In the genomic region with DNA sequence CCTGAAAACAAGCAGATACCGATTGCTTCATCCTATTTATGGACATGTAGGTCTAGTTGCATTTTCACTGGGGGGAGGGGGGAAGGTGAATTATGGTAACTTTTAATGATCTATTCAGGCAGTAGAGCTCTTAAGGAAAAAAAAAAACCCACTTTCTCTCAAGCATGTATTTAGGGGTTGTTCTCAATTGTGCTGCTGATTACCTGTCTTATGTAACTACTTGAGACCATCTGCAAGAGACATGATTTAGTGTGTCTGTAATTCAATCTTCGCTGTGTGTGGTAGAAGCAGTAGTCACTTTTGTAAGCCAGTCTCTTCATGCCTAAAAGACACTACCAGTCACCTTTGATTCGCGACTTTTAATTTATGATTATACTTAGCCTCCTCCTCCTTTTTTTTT, we compare ENCODE assay signal across 1 cellular context.
TF ChIP-seq lines count a peak whose summit lies in the region.

No MANE protein-coding gene starts in this region.

TF ChIP-seq in HEK293, 187 proteins besides CTCF, POLR2A, EP300 and RAD21 (continued from another document and continues in another):
- no peak for TF ChIP-seq SCRT2 (tag by site-specific recombination; IDR thresholded peaks at IDR 0.05)
- TF ChIP-seq ZNF354C (tag by site-specific recombination; IDR thresholded peaks at IDR 0.05; ENCODE audit: borderline replicate concordance, low read depth), result no peak
- TF ChIP-seq KLF1 (tag by site-specific recombination; IDR thresholded peaks at IDR 0.05), result no peak
- TF ChIP-seq, protein P1, sequence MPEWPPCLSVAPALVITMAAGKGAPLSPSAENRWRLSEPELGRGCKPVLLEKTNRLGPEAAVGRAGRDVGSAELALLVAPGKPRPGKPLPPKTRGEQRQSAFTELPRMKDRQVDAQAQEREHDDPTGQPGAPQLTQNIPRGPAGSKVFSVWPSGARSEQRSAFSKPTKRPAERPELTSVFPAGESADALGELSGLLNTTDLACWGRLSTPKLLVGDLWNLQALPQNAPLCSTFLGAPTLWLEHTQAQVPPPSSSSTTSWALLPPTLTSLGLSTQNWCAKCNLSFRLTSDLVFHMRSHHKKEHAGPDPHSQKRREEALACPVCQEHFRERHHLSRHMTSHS (tag by site-specific recombination; IDR thresholded peaks at IDR 0.05), result no peak
- no peak for TF ChIP-seq ZNF174 (tag by site-specific recombination; IDR thresholded peaks at IDR 0.05)
- TF ChIP-seq ZNF302 (tag by site-specific recombination; IDR thresholded peaks at IDR 0.05; ENCODE audit: low read depth), result no peak
- TF ChIP-seq ZNF677 (tag by site-specific recombination; IDR thresholded peaks at IDR 0.05), result no peak
- TF ChIP-seq ZNF561 (tag by site-specific recombination; IDR thresholded peaks at IDR 0.05; ENCODE audit: borderline replicate concordance), result peak; percentile 55; the same call in 1 of the 2 replicates
- TF ChIP-seq, protein P2, sequence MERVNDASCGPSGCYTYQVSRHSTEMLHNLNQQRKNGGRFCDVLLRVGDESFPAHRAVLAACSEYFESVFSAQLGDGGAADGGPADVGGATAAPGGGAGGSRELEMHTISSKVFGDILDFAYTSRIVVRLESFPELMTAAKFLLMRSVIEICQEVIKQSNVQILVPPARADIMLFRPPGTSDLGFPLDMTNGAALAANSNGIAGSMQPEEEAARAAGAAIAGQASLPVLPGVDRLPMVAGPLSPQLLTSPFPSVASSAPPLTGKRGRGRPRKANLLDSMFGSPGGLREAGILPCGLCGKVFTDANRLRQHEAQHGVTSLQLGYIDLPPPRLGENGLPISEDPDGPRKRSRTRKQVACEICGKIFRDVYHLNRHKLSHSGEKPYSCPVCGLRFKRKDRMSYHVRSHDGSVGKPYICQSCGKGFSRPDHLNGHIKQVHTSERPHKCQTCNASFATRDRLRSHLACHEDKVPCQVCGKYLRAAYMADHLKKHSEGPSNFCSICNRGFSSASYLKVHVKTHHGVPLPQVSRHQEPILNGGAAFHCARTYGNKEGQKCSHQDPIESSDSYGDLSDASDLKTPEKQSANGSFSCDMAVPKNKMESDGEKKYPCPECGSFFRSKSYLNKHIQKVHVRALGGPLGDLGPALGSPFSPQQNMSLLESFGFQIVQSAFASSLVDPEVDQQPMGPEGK (tag by site-specific recombination; IDR thresholded peaks at IDR 0.05), result peak; percentile 88
- no peak for TF ChIP-seq SP3 (tag by site-specific recombination; IDR thresholded peaks at IDR 0.05)
- TF ChIP-seq, protein P3, sequence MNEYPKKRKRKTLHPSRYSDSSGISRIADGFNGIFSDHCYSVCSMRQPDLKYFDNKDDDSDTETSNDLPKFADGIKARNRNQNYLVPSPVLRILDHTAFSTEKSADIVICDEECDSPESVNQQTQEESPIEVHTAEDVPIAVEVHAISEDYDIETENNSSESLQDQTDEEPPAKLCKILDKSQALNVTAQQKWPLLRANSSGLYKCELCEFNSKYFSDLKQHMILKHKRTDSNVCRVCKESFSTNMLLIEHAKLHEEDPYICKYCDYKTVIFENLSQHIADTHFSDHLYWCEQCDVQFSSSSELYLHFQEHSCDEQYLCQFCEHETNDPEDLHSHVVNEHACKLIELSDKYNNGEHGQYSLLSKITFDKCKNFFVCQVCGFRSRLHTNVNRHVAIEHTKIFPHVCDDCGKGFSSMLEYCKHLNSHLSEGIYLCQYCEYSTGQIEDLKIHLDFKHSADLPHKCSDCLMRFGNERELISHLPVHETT (tag by site-specific recombination; IDR thresholded peaks at IDR 0.05), result peak; percentile 89
- TF ChIP-seq REPIN1 (tag by site-specific recombination; IDR thresholded peaks at IDR 0.05; ENCODE audit: low read depth), result peak; percentile 79
- TF ChIP-seq, protein P4, sequence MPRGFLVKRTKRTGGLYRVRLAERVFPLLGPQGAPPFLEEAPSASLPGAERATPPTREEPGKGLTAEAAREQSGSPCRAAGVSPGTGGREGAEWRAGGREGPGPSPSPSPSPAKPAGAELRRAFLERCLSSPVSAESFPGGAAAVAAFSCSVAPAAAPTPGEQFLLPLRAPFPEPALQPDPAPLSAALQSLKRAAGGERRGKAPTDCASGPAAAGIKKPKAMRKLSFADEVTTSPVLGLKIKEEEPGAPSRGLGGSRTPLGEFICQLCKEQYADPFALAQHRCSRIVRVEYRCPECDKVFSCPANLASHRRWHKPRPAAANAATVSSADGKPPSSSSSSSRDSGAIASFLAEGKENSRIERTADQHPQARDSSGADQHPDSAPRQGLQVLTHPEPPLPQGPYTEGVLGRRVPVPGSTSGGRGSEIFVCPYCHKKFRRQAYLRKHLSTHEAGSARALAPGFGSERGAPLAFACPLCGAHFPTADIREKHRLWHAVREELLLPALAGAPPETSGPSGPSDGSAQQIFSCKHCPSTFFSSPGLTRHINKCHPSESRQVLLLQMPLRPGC (tag by site-specific recombination; IDR thresholded peaks at IDR 0.05), result peak; percentile 91
- TF ChIP-seq ZBTB1 (tag by site-specific recombination; IDR thresholded peaks at IDR 0.05), result peak; percentile 60; the same call in 1 of the 2 replicates
- no peak for TF ChIP-seq ZNF114 (tag by site-specific recombination; IDR thresholded peaks at IDR 0.05)
- peak; percentile 73 for TF ChIP-seq ZBTB17 (tag by site-specific recombination; IDR thresholded peaks at IDR 0.05)
- TF ChIP-seq ZNF211 (tag by site-specific recombination; IDR thresholded peaks at IDR 0.05; ENCODE audit: low read depth), result no peak
- no peak for TF ChIP-seq ZNF155 (tag by site-specific recombination; IDR thresholded peaks at IDR 0.05)
- TF ChIP-seq, protein P5, sequence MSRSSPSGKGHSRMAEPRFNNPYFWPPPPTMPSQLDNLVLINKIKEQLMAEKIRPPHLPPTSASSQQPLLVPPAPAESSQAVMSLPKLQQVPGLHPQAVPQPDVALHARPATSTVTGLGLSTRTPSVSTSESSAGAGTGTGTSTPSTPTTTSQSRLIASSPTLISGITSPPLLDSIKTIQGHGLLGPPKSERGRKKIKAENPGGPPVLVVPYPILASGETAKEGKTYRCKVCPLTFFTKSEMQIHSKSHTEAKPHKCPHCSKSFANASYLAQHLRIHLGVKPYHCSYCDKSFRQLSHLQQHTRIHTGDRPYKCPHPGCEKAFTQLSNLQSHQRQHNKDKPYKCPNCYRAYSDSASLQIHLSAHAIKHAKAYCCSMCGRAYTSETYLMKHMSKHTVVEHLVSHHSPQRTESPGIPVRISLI (tag by site-specific recombination; IDR thresholded peaks at IDR 0.05), result 0 out of 2 replicates have a peak, but pooled peaks have one; percentile 21
- TF ChIP-seq ZNF529 (tag by site-specific recombination; IDR thresholded peaks at IDR 0.05; ENCODE audit: insufficient replicate concordance), result no peak
- no peak for TF ChIP-seq SALL2 (tag by site-specific recombination; IDR thresholded peaks at IDR 0.05; ENCODE audit: borderline replicate concordance)
- TF ChIP-seq ZNF214 (tag by site-specific recombination; IDR thresholded peaks at IDR 0.05; ENCODE audit: borderline replicate concordance), result no peak
- TF ChIP-seq, protein P6, sequence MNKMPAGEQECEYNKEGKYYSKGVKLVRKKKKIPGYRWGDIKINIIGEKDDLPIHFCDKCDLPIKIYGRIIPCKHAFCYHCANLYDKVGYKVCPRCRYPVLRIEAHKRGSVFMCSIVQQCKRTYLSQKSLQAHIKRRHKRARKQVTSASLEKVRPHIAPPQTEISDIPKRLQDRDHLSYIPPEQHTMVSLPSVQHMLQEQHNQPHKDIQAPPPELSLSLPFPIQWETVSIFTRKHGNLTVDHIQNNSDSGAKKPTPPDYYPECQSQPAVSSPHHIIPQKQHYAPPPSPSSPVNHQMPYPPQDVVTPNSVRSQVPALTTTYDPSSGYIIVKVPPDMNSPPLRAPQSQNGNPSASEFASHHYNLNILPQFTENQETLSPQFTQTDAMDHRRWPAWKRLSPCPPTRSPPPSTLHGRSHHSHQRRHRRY (tag by site-specific recombination; IDR thresholded peaks at IDR 0.05), result no peak
- 0 out of 2 replicates have a peak, but pooled peaks have one; percentile 13 for TF ChIP-seq ZBTB8A (tag by site-specific recombination; IDR thresholded peaks at IDR 0.05)
- peak; percentile 69 for TF ChIP-seq ZXDB (tag by site-specific recombination; IDR thresholded peaks at IDR 0.05)
- peak; percentile 90 for TF ChIP-seq BCL11B (tag by site-specific recombination; IDR thresholded peaks at IDR 0.05; ENCODE audit: low read depth)
- TF ChIP-seq, protein P7, sequence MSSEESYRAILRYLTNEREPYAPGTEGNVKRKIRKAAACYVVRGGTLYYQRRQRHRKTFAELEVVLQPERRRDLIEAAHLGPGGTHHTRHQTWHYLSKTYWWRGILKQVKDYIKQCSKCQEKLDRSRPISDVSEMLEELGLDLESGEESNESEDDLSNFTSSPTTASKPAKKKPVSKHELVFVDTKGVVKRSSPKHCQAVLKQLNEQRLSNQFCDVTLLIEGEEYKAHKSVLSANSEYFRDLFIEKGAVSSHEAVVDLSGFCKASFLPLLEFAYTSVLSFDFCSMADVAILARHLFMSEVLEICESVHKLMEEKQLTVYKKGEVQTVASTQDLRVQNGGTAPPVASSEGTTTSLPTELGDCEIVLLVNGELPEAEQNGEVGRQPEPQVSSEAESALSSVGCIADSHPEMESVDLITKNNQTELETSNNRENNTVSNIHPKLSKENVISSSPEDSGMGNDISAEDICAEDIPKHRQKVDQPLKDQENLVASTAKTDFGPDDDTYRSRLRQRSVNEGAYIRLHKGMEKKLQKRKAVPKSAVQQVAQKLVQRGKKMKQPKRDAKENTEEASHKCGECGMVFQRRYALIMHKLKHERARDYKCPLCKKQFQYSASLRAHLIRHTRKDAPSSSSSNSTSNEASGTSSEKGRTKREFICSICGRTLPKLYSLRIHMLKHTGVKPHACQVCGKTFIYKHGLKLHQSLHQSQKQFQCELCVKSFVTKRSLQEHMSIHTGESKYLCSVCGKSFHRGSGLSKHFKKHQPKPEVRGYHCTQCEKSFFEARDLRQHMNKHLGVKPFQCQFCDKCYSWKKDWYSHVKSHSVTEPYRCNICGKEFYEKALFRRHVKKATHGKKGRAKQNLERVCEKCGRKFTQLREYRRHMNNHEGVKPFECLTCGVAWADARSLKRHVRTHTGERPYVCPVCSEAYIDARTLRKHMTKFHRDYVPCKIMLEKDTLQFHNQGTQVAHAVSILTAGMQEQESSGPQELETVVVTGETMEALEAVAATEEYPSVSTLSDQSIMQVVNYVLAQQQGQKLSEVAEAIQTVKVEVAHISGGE (tag by site-specific recombination; conservative IDR thresholded peaks at IDR 0.05; ENCODE audit: low read depth), result no peak
- TF ChIP-seq ZNF514 (tag by site-specific recombination; IDR thresholded peaks at IDR 0.05), result no peak
- TF ChIP-seq ZNF292 (tag by site-specific recombination; IDR thresholded peaks at IDR 0.05; ENCODE audit: borderline replicate concordance, low read depth), result no peak
- TF ChIP-seq, protein P8, sequence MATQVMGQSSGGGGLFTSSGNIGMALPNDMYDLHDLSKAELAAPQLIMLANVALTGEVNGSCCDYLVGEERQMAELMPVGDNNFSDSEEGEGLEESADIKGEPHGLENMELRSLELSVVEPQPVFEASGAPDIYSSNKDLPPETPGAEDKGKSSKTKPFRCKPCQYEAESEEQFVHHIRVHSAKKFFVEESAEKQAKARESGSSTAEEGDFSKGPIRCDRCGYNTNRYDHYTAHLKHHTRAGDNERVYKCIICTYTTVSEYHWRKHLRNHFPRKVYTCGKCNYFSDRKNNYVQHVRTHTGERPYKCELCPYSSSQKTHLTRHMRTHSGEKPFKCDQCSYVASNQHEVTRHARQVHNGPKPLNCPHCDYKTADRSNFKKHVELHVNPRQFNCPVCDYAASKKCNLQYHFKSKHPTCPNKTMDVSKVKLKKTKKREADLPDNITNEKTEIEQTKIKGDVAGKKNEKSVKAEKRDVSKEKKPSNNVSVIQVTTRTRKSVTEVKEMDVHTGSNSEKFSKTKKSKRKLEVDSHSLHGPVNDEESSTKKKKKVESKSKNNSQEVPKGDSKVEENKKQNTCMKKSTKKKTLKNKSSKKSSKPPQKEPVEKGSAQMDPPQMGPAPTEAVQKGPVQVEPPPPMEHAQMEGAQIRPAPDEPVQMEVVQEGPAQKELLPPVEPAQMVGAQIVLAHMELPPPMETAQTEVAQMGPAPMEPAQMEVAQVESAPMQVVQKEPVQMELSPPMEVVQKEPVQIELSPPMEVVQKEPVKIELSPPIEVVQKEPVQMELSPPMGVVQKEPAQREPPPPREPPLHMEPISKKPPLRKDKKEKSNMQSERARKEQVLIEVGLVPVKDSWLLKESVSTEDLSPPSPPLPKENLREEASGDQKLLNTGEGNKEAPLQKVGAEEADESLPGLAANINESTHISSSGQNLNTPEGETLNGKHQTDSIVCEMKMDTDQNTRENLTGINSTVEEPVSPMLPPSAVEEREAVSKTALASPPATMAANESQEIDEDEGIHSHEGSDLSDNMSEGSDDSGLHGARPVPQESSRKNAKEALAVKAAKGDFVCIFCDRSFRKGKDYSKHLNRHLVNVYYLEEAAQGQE (tag by site-specific recombination; IDR thresholded peaks at IDR 0.05), result no peak
- no peak for TF ChIP-seq ZNF221 (tag by site-specific recombination; IDR thresholded peaks at IDR 0.05; ENCODE audit: borderline replicate concordance)
- TF ChIP-seq, protein P9, sequence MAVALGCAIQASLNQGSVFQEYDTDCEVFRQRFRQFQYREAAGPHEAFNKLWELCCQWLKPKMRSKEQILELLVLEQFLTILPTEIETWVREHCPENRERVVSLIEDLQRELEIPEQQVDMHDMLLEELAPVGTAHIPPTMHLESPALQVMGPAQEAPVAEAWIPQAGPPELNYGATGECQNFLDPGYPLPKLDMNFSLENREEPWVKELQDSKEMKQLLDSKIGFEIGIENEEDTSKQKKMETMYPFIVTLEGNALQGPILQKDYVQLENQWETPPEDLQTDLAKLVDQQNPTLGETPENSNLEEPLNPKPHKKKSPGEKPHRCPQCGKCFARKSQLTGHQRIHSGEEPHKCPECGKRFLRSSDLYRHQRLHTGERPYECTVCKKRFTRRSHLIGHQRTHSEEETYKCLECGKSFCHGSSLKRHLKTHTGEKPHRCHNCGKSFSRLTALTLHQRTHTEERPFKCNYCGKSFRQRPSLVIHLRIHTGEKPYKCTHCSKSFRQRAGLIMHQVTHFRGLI (tag by site-specific recombination; IDR thresholded peaks at IDR 0.05), result no peak
- TF ChIP-seq ZNF555 (tag by site-specific recombination; conservative IDR thresholded peaks at IDR 0.05), result no peak
- TF ChIP-seq, protein P10, sequence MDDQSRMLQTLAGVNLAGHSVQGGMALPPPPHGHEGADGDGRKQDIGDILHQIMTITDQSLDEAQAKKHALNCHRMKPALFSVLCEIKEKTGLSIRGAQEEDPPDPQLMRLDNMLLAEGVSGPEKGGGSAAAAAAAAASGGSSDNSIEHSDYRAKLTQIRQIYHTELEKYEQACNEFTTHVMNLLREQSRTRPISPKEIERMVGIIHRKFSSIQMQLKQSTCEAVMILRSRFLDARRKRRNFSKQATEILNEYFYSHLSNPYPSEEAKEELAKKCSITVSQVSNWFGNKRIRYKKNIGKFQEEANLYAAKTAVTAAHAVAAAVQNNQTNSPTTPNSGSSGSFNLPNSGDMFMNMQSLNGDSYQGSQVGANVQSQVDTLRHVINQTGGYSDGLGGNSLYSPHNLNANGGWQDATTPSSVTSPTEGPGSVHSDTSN (CRISPR knock-in tag; IDR thresholded peaks at IDR 0.05), result no peak
- TF ChIP-seq ZNF140 (tag by site-specific recombination; IDR thresholded peaks at IDR 0.05), result no peak
- TF ChIP-seq ZNF157 (tag by site-specific recombination; IDR thresholded peaks at IDR 0.05), result no peak
- peak; percentile 99 for TF ChIP-seq OSR2 (tag by site-specific recombination; IDR thresholded peaks at IDR 0.05)
- peak; percentile 97 for TF ChIP-seq GLIS1 (tag by site-specific recombination; IDR thresholded peaks at IDR 0.05)
- TF ChIP-seq ZBTB7A (tag by site-specific recombination; IDR thresholded peaks at IDR 0.05; ENCODE audit: low read depth), result no peak; the same call in 1 of the 2 replicates
- no peak for TF ChIP-seq ZNF341 (tag by site-specific recombination; IDR thresholded peaks at IDR 0.05; ENCODE audit: low read depth)
